ENCODE assay signal across 8 cellular contexts in genomic region chr19:3984584-3984907, GRCh38. TPM values are rescaled to one million over a fixed set of nuclear protein-coding genes. Genes with fewer than 3 reads are reported as not detected.
A peak's percentile ranks its signal among the peaks of the same experiment; 100 is the strongest.
DNase-seq lines count a peak whose midpoint lies in the region; ATAC-seq, FAIRE-seq and TF ChIP-seq lines count a peak whose summit lies in the region.

No MANE protein-coding gene starts in this region.

- H3K36me3 ChIP-seq in K562 (ENCODE audit: control insufficient read depth, insufficient read depth, low read length) (peaks cover 56% of the 10 kb centered on the region), right lobe of liver (peaks cover 40 to 45% (median 42%) of the 10 kb centered on the region in 4 donors)

- TF ChIP-seq POLR2A in K562 (conservative IDR thresholded peaks at IDR 0.05) = no peak
- TF ChIP-seq POLR2A in right lobe of liver (IDR thresholded peaks at IDR 0.05) = no peak

- no peak for DNase-seq in activated T-cell treated with anti-CD3 and anti-CD28 coated beads, Interleukin-2, amount 50 U/mL, for 72 hours
- no peak for DNase-seq in activated T-cell treated with anti-CD3 and anti-CD28 coated beads, Interleukin-2, amount 50 U/mL, for 1 hour
- DNase-seq in K562 (ENCODE audit: extremely low read depth in 1 of 4, low spot score in 3 of 4) = peak in 3 of 4 experiments; percentile 26 to 55 (median 53)
- DNase-seq in right lobe of liver = no peak
- DNase-seq in type B pancreatic cell (ENCODE audit: extremely low spot score, unreplicated experiment) = no peak
- no peak for DNase-seq in cortex of kidney (lab: John Stamatoyannopoulos, UW)
- DNase-seq in GM19239 (ENCODE audit: insufficient read length, low spot score) = no peak

- H3K9ac ChIP-seq in K562 (ENCODE audit: insufficient read depth in 1 of 2, low read depth in 2 of 2, low read length in 2 of 2) = peak overlapping the region; percentile 97 to 100

- in situ Hi-C loops in K562 (cut with MboI) = loop anchor here (5.0 kb wide), 1 partner anchor 218 kb away; no protein-coding TSS in a partner anchor

- H3K9me3 Mint-ChIP-seq in activated T-cell treated with anti-CD3 and anti-CD28 coated beads, Interleukin-2, amount 50 U/mL, for 72 hours = no peaks in the 10 kb centered on the region
- H3K9me3 Mint-ChIP-seq in type B pancreatic cell = no peaks in the 10 kb centered on the region

- peaks cover 70% of the 10 kb centered on the region for H3K4me1 Mint-ChIP-seq in activated T-cell treated with anti-CD3 and anti-CD28 coated beads, Interleukin-2, amount 50 U/mL, for 72 hours (ENCODE audit: low read depth)
- peaks cover 35% of the 10 kb centered on the region for H3K4me1 Mint-ChIP-seq in type B pancreatic cell (ENCODE audit: unreplicated experiment)

- H3K27ac Mint-ChIP-seq in activated T-cell treated with anti-CD3 and anti-CD28 coated beads, Interleukin-2, amount 50 U/mL, for 72 hours = peak overlapping the region; percentile 97
- peak overlapping the region; percentile 95 for H3K27ac Mint-ChIP-seq in type B pancreatic cell

- FAIRE-seq in K562 (lab: Jason Lieb, UNC) (no peak), GM19239 (lab: Jason Lieb, UNC) (no peak)

- peaks cover 25 to 64% of the 10 kb centered on the region in 2 experiments; a peak in 4 of 5 replicates for H3K4me1 ChIP-seq in K562 (replicated peaks in 1 of 2; ENCODE audit: control insufficient read depth in 2 of 2, insufficient read depth in 2 of 2, low read length in 2 of 2)
- H3K4me1 ChIP-seq in right lobe of liver = peaks cover 0 to 33% (median 18%) of the 10 kb centered on the region in 4 donors

- H3K79me2 ChIP-seq in K562 (ENCODE audit: control insufficient read depth, insufficient read depth, low read length) = peaks cover 58% of the 10 kb centered on the region

- 0% methylated on average over 10 of the region's 10 CpGs for WGBS in K562 (ENCODE audit: insufficient coverage, low coverage, missing lambda C conversion rate)
- 0% methylated on average over 6 of the region's 10 CpGs for WGBS in right lobe of liver (ENCODE audit: insufficient coverage, low coverage, low lambda C conversion rate, missing lambda C conversion rate)

- H3K27me3 ChIP-seq in K562 (ENCODE audit: control insufficient read depth in 2 of 2, insufficient read depth in 2 of 2, low read length in 2 of 2) (no peaks in the 10 kb centered on the region), right lobe of liver (no peaks in the 10 kb centered on the region)

- no peaks in the 10 kb centered on the region for H3K27me3 Mint-ChIP-seq in activated T-cell treated with anti-CD3 and anti-CD28 coated beads, Interleukin-2, amount 50 U/mL, for 72 hours (ENCODE audit: low read depth)
- peaks cover 3% of the 10 kb centered on the region for H3K27me3 Mint-ChIP-seq in type B pancreatic cell

- H3K4me3 ChIP-seq in K562 = peak overlapping the region; percentile 99
- H3K4me3 ChIP-seq in right lobe of liver = peak overlapping the region; percentile 91 to 99 (median 96)

- H3K9me3 ChIP-seq in K562 (replicated peaks; ENCODE audit: control insufficient read depth, insufficient read depth, low read depth, low read length) (no peaks in the 10 kb centered on the region), right lobe of liver (no peaks in the 10 kb centered on the region)

- TF ChIP-seq RAD21 in K562 (CRISPR knock-in tag; conservative IDR thresholded peaks at IDR 0.05 in 1 of 2, IDR thresholded peaks at IDR 0.05 in 1 of 2) = no peak

- no peak for TF ChIP-seq EP300 in K562 (IDR thresholded peaks at IDR 0.05; ENCODE audit: low read length)

- POLR2A ChIA-PET in K562 (lab: Yijun Ruan, JAX) = interaction anchor here (0.6 to 9.7 kb wide), 18 partner anchors 9 to 223 kb away, joined by 3 to 215 read pairs (median 6); partner anchors contain the start of genes ATCAY, DAPK3 and MRPL54

- peak overlapping the region; percentile 99 for H3K27ac ChIP-seq in K562 (ENCODE audit: extremely low read depth, low read depth, low read length)
- H3K27ac ChIP-seq in right lobe of liver = peak overlapping the region; percentile 91 to 96 (median 96)

- peaks cover 22% of the 10 kb centered on the region for H3K9me1 ChIP-seq in K562 (ENCODE audit: control insufficient read depth, insufficient read depth, low read length)

- peak overlapping the region; percentile 100 for H3K4me2 ChIP-seq in K562 (ENCODE audit: insufficient read depth, low read length)

- no peak overlapping the region for H2AFZ ChIP-seq in K562 (ENCODE audit: low read depth, low read length)

- CTCF ChIA-PET in K562 (lab: Yijun Ruan, JAX; ENCODE audit: low intra/inter-chr PET ratio) = interaction anchor here (0.9 to 3.4 kb wide), 2 partner anchors 14 to 220 kb away, joined by 3 to 31 read pairs; partner anchors contain the start of gene DAPK3

- H4K20me1 ChIP-seq in K562 (replicated peaks; ENCODE audit: control insufficient read depth, insufficient read depth, low read length) = peaks cover 56% of the 10 kb centered on the region

- H3K4me3 Mint-ChIP-seq in activated T-cell treated with anti-CD3 and anti-CD28 coated beads, Interleukin-2, amount 50 U/mL, for 72 hours = peak overlapping the region; percentile 94 to 95
- peak overlapping the region; percentile 96 for H3K4me3 Mint-ChIP-seq in type B pancreatic cell

- intact Hi-C loops in K562 (cut with micrococcal nuclease) (no loop called here), right lobe of liver (cut with DNase I) (no loop called here)

- peaks cover 18 to 36% of the 10 kb centered on the region in 2 donors for H3K36me3 Mint-ChIP-seq in activated T-cell treated with anti-CD3 and anti-CD28 coated beads, Interleukin-2, amount 50 U/mL, for 72 hours (ENCODE audit: insufficient read depth in 2 of 2)
- peaks cover 26% of the 10 kb centered on the region for H3K36me3 Mint-ChIP-seq in type B pancreatic cell

- no peak for TF ChIP-seq CTCF in K562 (IDR thresholded peaks at IDR 0.05 in 2 of 3, conservative IDR thresholded peaks at IDR 0.05 in 1 of 3; ENCODE audit: insufficient read depth in 2 of 3, low read depth in 1 of 3, low read length in 3 of 3)
- TF ChIP-seq CTCF in right lobe of liver (IDR thresholded peaks at IDR 0.05) = no peak
- TF ChIP-seq CTCF in type B pancreatic cell (conservative IDR thresholded peaks at IDR 0.05) = no peak

- no TSS peak for BruUV-seq in K562 (replicated peaks; lab: Mats Ljungman, UMichigan)

- no peak for ATAC-seq in activated T-cell treated with anti-CD3 and anti-CD28 coated beads, Interleukin-2, amount 50 U/mL, for 72 hours (replicated peaks in 1 of 2)
- ATAC-seq in K562 (no peak), right lobe of liver (peak in 1 of 4 donors; percentile 0), GM19467 (IDR thresholded peaks at IDR 0.05; ENCODE audit: unreplicated experiment) (no peak)

RNA-seq across cellular contexts. Expression of gene EEF2, which starts 0.7 kb away (rescaled TPM):
- total RNA-seq in activated T-cell treated with anti-CD3 and anti-CD28 coated beads, Interleukin-2, amount 50 U/mL, for 72 hours = 1,000 to 10,000 TPM; 3,876 to 4,058 TPM
- total RNA-seq in K562 (2011; cell fraction: chromatin; rRNA removed; ENCODE audit: low replicate concordance) = 411 and 869 TPM in 2 replicates
- total RNA-seq in K562 (2011; cell fraction: nucleolus; rRNA removed) = 851 and 883 TPM in 2 replicates
- 585 and 614 TPM in 2 replicates for total RNA-seq in K562 (2011; cell fraction: nucleoplasm; rRNA removed)
- total RNA-seq in K562 (2014; rRNA removed) = 1,752 and 1,953 TPM in 2 replicates
- total RNA-seq in K562 (2014; rRNA removed; fragmentation: Illumina TruSeq; extraction: Trizol) = 1,453 and 1,647 TPM in 2 replicates
- 1,387 and 1,494 TPM in 2 replicates for total RNA-seq in K562 (2015; rRNA removed; fragmentation: Illumina TruSeq; extraction: Trizol)
- total RNA-seq in K562 (2021) = 2,825 and 3,003 TPM in 2 replicates
- 1,026 and 1,305 TPM in 2 replicates for polyA plus RNA-seq in K562 (2011; rRNA removed)
- 1,502 and 1,797 TPM in 2 replicates for polyA plus RNA-seq in K562 (2011; cell fraction: cytosol; rRNA removed)
- 696 and 770 TPM in 2 replicates for polyA plus RNA-seq in K562 (2011; cell fraction: nucleus; rRNA removed)
- polyA plus RNA-seq in K562 (2012) = 3,305 and 4,013 TPM in 2 replicates
- 1,501 and 2,376 TPM in 2 replicates for polyA plus RNA-seq in K562 (2014; fragmentation: Illumina TruSeq; extraction: Trizol)
- polyA plus RNA-seq in K562 (2014; fragmentation: Nextera tagmentation; extraction: Ambion mirVana) = 100 to 1,000 TPM; 372 to 422 TPM
- polyA plus RNA-seq in K562 (2014; rRNA removed) = 1,067 and 1,158 TPM in 2 replicates
- polyA minus RNA-seq in K562 (2011; rRNA and poly(A)+ RNA removed) = 1,191 and 1,209 TPM in 2 replicates
- 1,563 and 2,307 TPM in 2 replicates for polyA minus RNA-seq in K562 (2011; cell fraction: cytosol; rRNA and poly(A)+ RNA removed)
- polyA minus RNA-seq in K562 (2011; cell fraction: nucleus; rRNA and poly(A)+ RNA removed) = 434 and 599 TPM in 2 replicates
- 1,000 to 10,000 TPM in 4 of 6 experiments, 100 to 1,000 TPM in 2; 933 to 1,231 (median 1,031) TPM for total RNA-seq in right lobe of liver
- 2,827 and 2,929 TPM in 2 replicates for total RNA-seq in type B pancreatic cell (ENCODE audit: low replicate concordance)

RNA-seq across cellular contexts. Expression of gene DAPK3, which starts 13.6 kb away (rescaled TPM):
- total RNA-seq in activated T-cell treated with anti-CD3 and anti-CD28 coated beads, Interleukin-2, amount 50 U/mL, for 72 hours = 10 to 100 TPM; 33.8 to 45.9 TPM
- total RNA-seq in K562 (2011; cell fraction: chromatin; rRNA removed; ENCODE audit: low replicate concordance) = 39.7 and 130 TPM in 2 replicates
- 64.5 and 77.9 TPM in 2 replicates for total RNA-seq in K562 (2011; cell fraction: nucleolus; rRNA removed)
- 43.5 and 49.6 TPM in 2 replicates for total RNA-seq in K562 (2011; cell fraction: nucleoplasm; rRNA removed)
- total RNA-seq in K562 (2014; rRNA removed) = 60.1 and 62.7 TPM in 2 replicates
- total RNA-seq in K562 (2014; rRNA removed; fragmentation: Illumina TruSeq; extraction: Trizol) = 4.4 and 9.2 TPM in 2 replicates
- total RNA-seq in K562 (2015; rRNA removed; fragmentation: Illumina TruSeq; extraction: Trizol) = 25.0 and 26.2 TPM in 2 replicates
- total RNA-seq in K562 (2021) = 39.2 and 54.1 TPM in 2 replicates
- polyA plus RNA-seq in K562 (2011; rRNA removed) = 24.0 and 29.4 TPM in 2 replicates
- 31.0 and 40.6 TPM in 2 replicates for polyA plus RNA-seq in K562 (2011; cell fraction: cytosol; rRNA removed)
- polyA plus RNA-seq in K562 (2011; cell fraction: nucleus; rRNA removed) = 67.8 and 75.4 TPM in 2 replicates
- 39.9 and 60.2 TPM in 2 replicates for polyA plus RNA-seq in K562 (2012)
- polyA plus RNA-seq in K562 (2014; fragmentation: Illumina TruSeq; extraction: Trizol) = 29.4 and 45.3 TPM in 2 replicates
- polyA plus RNA-seq in K562 (2014; fragmentation: Nextera tagmentation; extraction: Ambion mirVana) = under 1 TPM; 0.14 to 0.21 TPM
- 59.6 and 63.4 TPM in 2 replicates for polyA plus RNA-seq in K562 (2014; rRNA removed)
- 10.9 and 17.4 TPM in 2 replicates for polyA minus RNA-seq in K562 (2011; rRNA and poly(A)+ RNA removed)
- 21.4 and 25.5 TPM in 2 replicates for polyA minus RNA-seq in K562 (2011; cell fraction: cytosol; rRNA and poly(A)+ RNA removed)
- 18.0 and 24.4 TPM in 2 replicates for polyA minus RNA-seq in K562 (2011; cell fraction: nucleus; rRNA and poly(A)+ RNA removed)
- 10 to 100 TPM; 13.1 to 63.7 (median 24.9) TPM for total RNA-seq in right lobe of liver
- total RNA-seq in type B pancreatic cell (ENCODE audit: low replicate concordance) = 83.5 and 93.0 TPM in 2 replicates

RNA-seq across cellular contexts. Expression of gene PIAS4, which starts 23.0 kb away (rescaled TPM):
- 10 to 100 TPM; 33.4 TPM for total RNA-seq in activated T-cell treated with anti-CD3 and anti-CD28 coated beads, Interleukin-2, amount 50 U/mL, for 72 hours
- total RNA-seq in K562 (2011; cell fraction: chromatin; rRNA removed; ENCODE audit: low replicate concordance) = 19.4 and 56.5 TPM in 2 replicates
- total RNA-seq in K562 (2011; cell fraction: nucleolus; rRNA removed) = 36.9 and 39.3 TPM in 2 replicates
- total RNA-seq in K562 (2011; cell fraction: nucleoplasm; rRNA removed) = 20.4 and 20.9 TPM in 2 replicates
- total RNA-seq in K562 (2014; rRNA removed) (21.9 and 26.4 TPM in 2 replicates), K562 (2014; rRNA removed; fragmentation: Illumina TruSeq; extraction: Trizol) (5.3 and 7.3 TPM in 2 replicates), K562 (2015; rRNA removed; fragmentation: Illumina TruSeq; extraction: Trizol) (14.3 and 14.4 TPM in 2 replicates), K562 (2021) (24.9 and 34.9 TPM in 2 replicates), right lobe of liver (10 to 100 TPM in 5 of 6 experiments, 1 to 10 TPM in 1; 9.9 to 20.0 (median 14.9) TPM), type B pancreatic cell (ENCODE audit: low replicate concordance) (39.8 and 42.3 TPM in 2 replicates)
- polyA plus RNA-seq in K562 (2011; rRNA removed) (6.7 and 7.1 TPM in 2 replicates), K562 (2014; fragmentation: Illumina TruSeq; extraction: Trizol) (14.5 and 23.3 TPM in 2 replicates), K562 (2014; fragmentation: Nextera tagmentation; extraction: Ambion mirVana) (under 1 TPM; 0.27 TPM), K562 (2014; rRNA removed) (14.8 and 19.9 TPM in 2 replicates)
- 7.4 and 15.5 TPM in 2 replicates for polyA plus RNA-seq in K562 (2011; cell fraction: cytosol; rRNA removed)
- polyA plus RNA-seq in K562 (2011; cell fraction: nucleus; rRNA removed) = 11.2 and 22.2 TPM in 2 replicates
- 23.1 and 44.7 TPM in 2 replicates for polyA plus RNA-seq in K562 (2012)
- polyA minus RNA-seq in K562 (2011; rRNA and poly(A)+ RNA removed) = 4.6 and 5.3 TPM in 2 replicates
- polyA minus RNA-seq in K562 (2011; cell fraction: cytosol; rRNA and poly(A)+ RNA removed) = 14.9 and 18.8 TPM in 2 replicates
- polyA minus RNA-seq in K562 (2011; cell fraction: nucleus; rRNA and poly(A)+ RNA removed) = 21.3 and 22.4 TPM in 2 replicates

RNA-seq across cellular contexts. Expression of gene NMRK2, which starts 51.7 kb away (rescaled TPM):
- not detected for total RNA-seq in activated T-cell treated with anti-CD3 and anti-CD28 coated beads, Interleukin-2, amount 50 U/mL, for 72 hours
- total RNA-seq in K562 (2011; cell fraction: chromatin; rRNA removed; ENCODE audit: low replicate concordance) = not detected in 2 replicates
- total RNA-seq in K562 (2011; cell fraction: nucleolus; rRNA removed) = not detected in 2 replicates
- not detected in 2 replicates for total RNA-seq in K562 (2011; cell fraction: nucleoplasm; rRNA removed)
- total RNA-seq in K562 (2014; rRNA removed) = not detected in 2 replicates
- not detected in 2 replicates for total RNA-seq in K562 (2014; rRNA removed; fragmentation: Illumina TruSeq; extraction: Trizol)
- not detected in 2 replicates for total RNA-seq in K562 (2015; rRNA removed; fragmentation: Illumina TruSeq; extraction: Trizol)
- not detected in 2 replicates for total RNA-seq in K562 (2021)
- polyA plus RNA-seq in K562 (2011; rRNA removed) = not detected in 2 replicates
- not detected in 2 replicates for polyA plus RNA-seq in K562 (2011; cell fraction: cytosol; rRNA removed)
- not detected in 2 replicates for polyA plus RNA-seq in K562 (2011; cell fraction: nucleus; rRNA removed)
- polyA plus RNA-seq in K562 (2012) = not detected in 2 replicates
- polyA plus RNA-seq in K562 (2014; fragmentation: Illumina TruSeq; extraction: Trizol) = not detected in 2 replicates
- not detected for polyA plus RNA-seq in K562 (2014; fragmentation: Nextera tagmentation; extraction: Ambion mirVana)
- not detected in 2 replicates for polyA plus RNA-seq in K562 (2014; rRNA removed)
- not detected in 2 replicates for polyA minus RNA-seq in K562 (2011; rRNA and poly(A)+ RNA removed)
- polyA minus RNA-seq in K562 (2011; cell fraction: cytosol; rRNA and poly(A)+ RNA removed) = not detected in 2 replicates
- polyA minus RNA-seq in K562 (2011; cell fraction: nucleus; rRNA and poly(A)+ RNA removed) = not detected in 2 replicates
- total RNA-seq in right lobe of liver = under 1 TPM in 1 of 6 experiments, not detected in 5; 0.17 TPM
- total RNA-seq in type B pancreatic cell (ENCODE audit: low replicate concordance) = 0.65 TPM in 1 of 2 replicates, not detected in the other

Comparison
In these comparisons a context has a peak if more than half of its experiments do, and no peak if none do; other contexts are left out.
1. DNase-seq: peak in K562 (3 of 4); none in activated T-cell treated with anti-CD3 and anti-CD28 coated beads, Interleukin-2, amount 50 U/mL, for 72 hours (0 of 2), activated T-cell treated with anti-CD3 and anti-CD28 coated beads, Interleukin-2, amount 50 U/mL, for 1 hour (single experiment), right lobe of liver (0 of 3), type B pancreatic cell (single experiment), cortex of kidney (single experiment) and GM19239 (single experiment).